Comparison of ENCODE assay signal across 21 cellular contexts in the genomic region with DNA sequence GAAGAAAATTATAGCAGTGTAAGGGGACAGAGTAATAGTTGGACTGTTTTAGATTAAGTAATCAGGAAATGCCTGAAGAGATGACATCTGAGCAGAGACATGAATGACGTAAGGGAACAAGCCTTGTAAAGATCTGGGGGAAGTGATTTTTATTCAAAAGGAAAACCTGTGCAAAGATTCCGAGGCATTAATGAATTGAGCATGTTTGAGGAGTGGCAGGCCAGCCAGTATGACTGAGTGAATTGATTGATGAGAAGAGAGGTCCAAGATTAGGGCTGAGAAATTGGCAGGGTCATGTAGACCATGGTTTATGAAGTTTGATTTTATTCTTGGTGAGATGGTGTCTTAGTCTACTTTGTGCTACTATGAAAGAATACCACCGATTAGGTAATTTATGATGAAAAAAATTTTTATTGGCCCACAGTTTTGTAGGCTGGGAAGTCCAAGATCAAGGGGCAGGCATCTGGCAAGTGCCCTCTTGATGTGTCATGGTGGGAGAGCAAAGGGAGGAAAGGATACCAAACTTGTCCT.
A peak's percentile ranks its signal among the peaks of the same experiment; 100 is the strongest.
DNase-seq lines count a peak whose midpoint lies in the region; ATAC-seq, FAIRE-seq and TF ChIP-seq lines count a peak whose summit lies in the region.
"Had no signal": no experiment of that assay in that cellular context is flagged by ENCODE, and none has a peak within 500 bp of the region (broad histone marks: within the 10 kb centered on the region; RNA-seq: fewer than 3 reads in every experiment).

No MANE protein-coding gene starts in this region.

- peak; percentile 57 for FAIRE-seq in endothelial cell of umbilical vein (lab: Jason Lieb, UNC)

- DNase-seq in GM23248: peak; percentile 63
- DNase-seq in Panc1 (ENCODE audit: low read depth, low spot score): no peak
- peak; percentile 84 for DNase-seq in endothelial cell of umbilical vein (ENCODE audit: low read depth, low spot score)
- DNase-seq in nephron progenitor cell: no peak
- DNase-seq in MM.1S: no peak
- DNase-seq in GM19238 (ENCODE audit: insufficient read length, low spot score): no peak
- DNase-seq in body of pancreas: no peak
- DNase-seq in effector CD4-positive, alpha-beta T cell: no peak
- DNase-seq: activated CD4-positive, alpha-beta T cell treated with anti-CD3 and anti-CD28 coated beads for 4 hours; activated CD8-positive, alpha-beta memory T cell treated with anti-CD3 and anti-CD28 coated beads, Interleukin-2, amount 10 ng/mL, durations not matched to agents 7 days and 5 days; BE2C; Caco-2; endodermal cell; foreskin keratinocyte; hypothalamus; islet precursor cell; NCI-H1417 treated with DMSO at 0.1 percent for 48 hours; NCI-H524 treated with DMSO at 0.1 percent for 48 hours; nucleus accumbens; SW 1271 had no signal

- TF ChIP-seq CTCF in Panc1 (IDR thresholded peaks at IDR 0.05): no peak
- TF ChIP-seq CTCF in endothelial cell of umbilical vein (IDR thresholded peaks at IDR 0.05; ENCODE audit: extremely low read depth in 1 of 2, insufficient read depth in 1 of 2, low read depth in 1 of 2, low read length in 2 of 2): no peak
- no peak for TF ChIP-seq CTCF in nephron progenitor cell (IDR thresholded peaks at IDR 0.05)
- TF ChIP-seq CTCF in MM.1S (IDR thresholded peaks at IDR 0.05; ENCODE audit: low read length): no peak
- TF ChIP-seq CTCF in body of pancreas (IDR thresholded peaks at IDR 0.05): no peak

- H3K27me3 Mint-ChIP-seq in nephron progenitor cell (ENCODE audit: low read depth, poor library complexity): no peaks in the 10 kb centered on the region

- intact Hi-C loops in Panc1 (cut with micrococcal nuclease; ENCODE audit: unreplicated experiment) (no loop called here), endothelial cell of umbilical vein (cut with micrococcal nuclease) (no loop called here), body of pancreas (cut with DNase I) (no loop called here)

- H3K9me3 ChIP-seq in GM23248 (ENCODE audit: low read depth): no peaks in the 10 kb centered on the region
- peaks cover 6% of the 10 kb centered on the region; the same call in 1 of the 2 replicates for H3K9me3 ChIP-seq in Panc1 (ENCODE audit: control insufficient read depth, insufficient read depth, low read depth, low read length)
- no peaks in the 10 kb centered on the region for H3K9me3 ChIP-seq in endothelial cell of umbilical vein (replicated peaks; ENCODE audit: control insufficient read depth, insufficient read depth, low read length)
- H3K9me3 ChIP-seq in MM.1S (replicated peaks; ENCODE audit: insufficient read depth, low read length): no peaks in the 10 kb centered on the region
- H3K9me3 ChIP-seq in body of pancreas: no peaks in the 10 kb centered on the region
- H3K9me3 ChIP-seq: BE2C, Caco-2 had no signal

- H3K27ac ChIP-seq in GM23248 (no peak overlapping the region), Panc1 (ENCODE audit: low read length) (no peak overlapping the region), endothelial cell of umbilical vein (ENCODE audit: insufficient read depth, low read depth, low read length) (peak overlapping the region; percentile 66), MM.1S (ENCODE audit: low read length) (no peak overlapping the region), body of pancreas (no peak overlapping the region)
- H3K27ac ChIP-seq: foreskin keratinocyte had no signal

- in situ Hi-C loops in GM23248 (cut with MboI) (no loop called here), Panc1 (cut with HindIII; ENCODE audit: low pct_unique_long_range_greater_than_20kb, low sequenced_read_pairs) (no loop called here)

- peaks cover 65% of the 10 kb centered on the region for H3K9me3 Mint-ChIP-seq in nephron progenitor cell

- peak overlapping the region; percentile 49 for H3K27ac Mint-ChIP-seq in nephron progenitor cell
- H3K27ac Mint-ChIP-seq: activated CD8-positive, alpha-beta memory T cell treated with anti-CD3 and anti-CD28 coated beads, Interleukin-2, amount 10 ng/mL, durations not matched to agents 7 days and 5 days; activated naive CD4-positive, alpha-beta T cell treated with anti-CD3 and anti-CD28 coated beads, Interleukin-2, amount 50 U/mL, for 72 hours; endodermal cell had no signal

- H3K9ac ChIP-seq in GM23248 (no peak overlapping the region), endothelial cell of umbilical vein (replicated peaks; ENCODE audit: extremely low read depth, insufficient read depth, low read length) (no peak overlapping the region), MM.1S (ENCODE audit: low read length) (no peak overlapping the region)

- H4K20me1 ChIP-seq in GM23248 (ENCODE audit: insufficient read depth) (no peaks in the 10 kb centered on the region), endothelial cell of umbilical vein (replicated peaks; ENCODE audit: control insufficient read depth, extremely low read depth, insufficient read depth, low read length) (no peaks in the 10 kb centered on the region), MM.1S (ENCODE audit: insufficient read depth, low read length) (no peaks in the 10 kb centered on the region)

- peaks cover 28% of the 10 kb centered on the region for H3K4me1 Mint-ChIP-seq in nephron progenitor cell
- H3K4me1 Mint-ChIP-seq: activated CD8-positive, alpha-beta memory T cell treated with anti-CD3 and anti-CD28 coated beads, Interleukin-2, amount 10 ng/mL, durations not matched to agents 7 days and 5 days; endodermal cell had no signal

- no peaks in the 10 kb centered on the region for H3K36me3 ChIP-seq in GM23248 (ENCODE audit: low read depth)
- no peaks in the 10 kb centered on the region for H3K36me3 ChIP-seq in Panc1 (ENCODE audit: control insufficient read depth, insufficient read depth, low read length)
- H3K36me3 ChIP-seq in endothelial cell of umbilical vein (ENCODE audit: control insufficient read depth in 2 of 2, extremely low read depth in 1 of 2, insufficient read depth in 2 of 2, low read length in 2 of 2): no peaks in the 10 kb centered on the region
- no peaks in the 10 kb centered on the region for H3K36me3 ChIP-seq in MM.1S (replicated peaks; ENCODE audit: insufficient read depth, low read length)
- H3K36me3 ChIP-seq in body of pancreas (replicated peaks in 1 of 2; ENCODE audit: insufficient read depth in 1 of 2, low read depth in 2 of 2): no peaks in the 10 kb centered on the region
- H3K36me3 ChIP-seq: BE2C had no signal

- H3K4me3 ChIP-seq in GM23248 (no peak overlapping the region), Panc1 (ENCODE audit: low read depth in 2 of 2, low read length in 2 of 2) (no peak overlapping the region), endothelial cell of umbilical vein (replicated peaks in 1 of 3; ENCODE audit: insufficient read depth in 1 of 3, low read depth in 1 of 3, low read length in 3 of 3) (no peak overlapping the region), MM.1S (ENCODE audit: low read length) (no peak overlapping the region), body of pancreas (no peak overlapping the region)

- H3K79me2 ChIP-seq in GM23248 (ENCODE audit: insufficient read depth) (no peaks in the 10 kb centered on the region), endothelial cell of umbilical vein (ENCODE audit: control insufficient read depth, insufficient read depth, low read length) (no peaks in the 10 kb centered on the region), MM.1S (ENCODE audit: low read length) (no peaks in the 10 kb centered on the region)

- ATAC-seq in Panc1: no peak
- ATAC-seq in body of pancreas: no peak
- ATAC-seq: activated CD8-positive, alpha-beta memory T cell treated with anti-CD3 and anti-CD28 coated beads, Interleukin-2, amount 10 ng/mL, durations not matched to agents 7 days and 5 days; activated naive CD4-positive, alpha-beta T cell treated with anti-CD3 and anti-CD28 coated beads, Interleukin-2, amount 50 U/mL, for 72 hours; foreskin keratinocyte had no signal

- no peaks in the 10 kb centered on the region for H3K9me2 ChIP-seq in GM23248 (ENCODE audit: insufficient read depth)
- no peaks in the 10 kb centered on the region for H3K9me2 ChIP-seq in MM.1S (replicated peaks; ENCODE audit: insufficient read depth, low read length)

- BruUV-seq in Panc1 (replicated peaks; lab: Mats Ljungman, UMichigan) (TSS peak; percentile 63), endothelial cell of umbilical vein (replicated peaks; lab: Mats Ljungman, UMichigan) (TSS peak; percentile 94)

- dilution Hi-C loops in endothelial cell of umbilical vein (cut with MboI; ENCODE audit: extremely low pct_ligation_motif_present, low sequenced_read_pairs): no loop called here

- H3F3A ChIP-seq in GM23248 (ENCODE audit: insufficient read depth): no peaks in the 10 kb centered on the region
- no peaks in the 10 kb centered on the region for H3F3A ChIP-seq in MM.1S (ENCODE audit: insufficient read depth, low read length)

- POLR2A ChIA-PET in Panc1 (lab: Charles Lee): no interaction called here
- POLR2A ChIA-PET in endothelial cell of umbilical vein (lab: Charles Lee): no interaction called here

- CTCF ChIA-PET in Panc1 (lab: Charles Lee) (no interaction called here), endothelial cell of umbilical vein (lab: Charles Lee) (no interaction called here)

- peaks cover 11% of the 10 kb centered on the region for H3K4me1 ChIP-seq in GM23248 (ENCODE audit: insufficient read depth)
- no peaks in the 10 kb centered on the region for H3K4me1 ChIP-seq in Panc1 (ENCODE audit: control insufficient read depth, insufficient read depth, low read length)
- H3K4me1 ChIP-seq in endothelial cell of umbilical vein (ENCODE audit: control insufficient read depth, extremely low read depth, insufficient read depth, low read length): peaks cover 14% of the 10 kb centered on the region
- H3K4me1 ChIP-seq in MM.1S (ENCODE audit: low read length): no peaks in the 10 kb centered on the region
- no peaks in the 10 kb centered on the region for H3K4me1 ChIP-seq in body of pancreas
- H3K4me1 ChIP-seq: foreskin keratinocyte had no signal

- H3K4me3 Mint-ChIP-seq in nephron progenitor cell: no peak overlapping the region
- H3K4me3 Mint-ChIP-seq: activated CD8-positive, alpha-beta memory T cell treated with anti-CD3 and anti-CD28 coated beads, Interleukin-2, amount 10 ng/mL, durations not matched to agents 7 days and 5 days; endodermal cell had no signal

- WGBS in GM23248 (ENCODE audit: low coverage in 1 of 2, low lambda C conversion rate in 2 of 2, missing lambda C conversion rate in 2 of 2), 2 experiments: 21 to 22% methylated on average over 3 of the region's 3 CpGs
- 41 to 54% methylated on average over 3 of the region's 3 CpGs for WGBS in body of pancreas, 2 donors

- H3K36me3 Mint-ChIP-seq in nephron progenitor cell (ENCODE audit: low read depth): peaks cover 96% of the 10 kb centered on the region
- H3K36me3 Mint-ChIP-seq: activated CD8-positive, alpha-beta memory T cell treated with anti-CD3 and anti-CD28 coated beads, Interleukin-2, amount 10 ng/mL, durations not matched to agents 7 days and 5 days had no signal

- H2AFZ ChIP-seq in GM23248 (peak overlapping the region; percentile 25; the same call in 1 of the 2 replicates), endothelial cell of umbilical vein (ENCODE audit: low read depth, low read length) (peak overlapping the region; percentile 73), MM.1S (ENCODE audit: low read length) (no peak overlapping the region)

- H3K27me3 ChIP-seq in GM23248 (replicated peaks; ENCODE audit: insufficient read depth) (no peaks in the 10 kb centered on the region), Panc1 (ENCODE audit: control insufficient read depth, insufficient read depth, low read length) (no peaks in the 10 kb centered on the region), endothelial cell of umbilical vein (ENCODE audit: control insufficient read depth in 2 of 2, insufficient read depth in 2 of 2, low read length in 2 of 2) (no peaks in the 10 kb centered on the region), MM.1S (replicated peaks; ENCODE audit: insufficient read depth, low read length) (no peaks in the 10 kb centered on the region), body of pancreas (no peaks in the 10 kb centered on the region)
- H3K27me3 ChIP-seq: BE2C had no signal

- TF ChIP-seq POLR2A in endothelial cell of umbilical vein (IDR thresholded peaks at IDR 0.05; ENCODE audit: low read depth, low read length): no peak
- TF ChIP-seq POLR2A in body of pancreas (IDR thresholded peaks at IDR 0.05): no peak

- H3K4me2 ChIP-seq in GM23248 (ENCODE audit: unreplicated experiment) (no peak overlapping the region), endothelial cell of umbilical vein (ENCODE audit: insufficient read depth, low read length) (peak overlapping the region; percentile 39), MM.1S (ENCODE audit: low read depth, low read length) (no peak overlapping the region)

- no peaks in the 10 kb centered on the region for H3K9me1 ChIP-seq in endothelial cell of umbilical vein (replicated peaks; ENCODE audit: control insufficient read depth, extremely low read depth, insufficient read depth, low read length)

Comparison
In these comparisons a context has a peak if more than half of its experiments do, and no peak if none do; other contexts are left out.
1. DNase-seq: peak in GM23248 (single experiment) and endothelial cell of umbilical vein (single experiment); none in Panc1 (single experiment), nephron progenitor cell (single experiment), MM.1S (single experiment), GM19238 (single experiment), body of pancreas (0 of 4) and effector CD4-positive, alpha-beta T cell (single experiment).